8 cellular contexts compared by ENCODE assay signal in the genomic region with DNA sequence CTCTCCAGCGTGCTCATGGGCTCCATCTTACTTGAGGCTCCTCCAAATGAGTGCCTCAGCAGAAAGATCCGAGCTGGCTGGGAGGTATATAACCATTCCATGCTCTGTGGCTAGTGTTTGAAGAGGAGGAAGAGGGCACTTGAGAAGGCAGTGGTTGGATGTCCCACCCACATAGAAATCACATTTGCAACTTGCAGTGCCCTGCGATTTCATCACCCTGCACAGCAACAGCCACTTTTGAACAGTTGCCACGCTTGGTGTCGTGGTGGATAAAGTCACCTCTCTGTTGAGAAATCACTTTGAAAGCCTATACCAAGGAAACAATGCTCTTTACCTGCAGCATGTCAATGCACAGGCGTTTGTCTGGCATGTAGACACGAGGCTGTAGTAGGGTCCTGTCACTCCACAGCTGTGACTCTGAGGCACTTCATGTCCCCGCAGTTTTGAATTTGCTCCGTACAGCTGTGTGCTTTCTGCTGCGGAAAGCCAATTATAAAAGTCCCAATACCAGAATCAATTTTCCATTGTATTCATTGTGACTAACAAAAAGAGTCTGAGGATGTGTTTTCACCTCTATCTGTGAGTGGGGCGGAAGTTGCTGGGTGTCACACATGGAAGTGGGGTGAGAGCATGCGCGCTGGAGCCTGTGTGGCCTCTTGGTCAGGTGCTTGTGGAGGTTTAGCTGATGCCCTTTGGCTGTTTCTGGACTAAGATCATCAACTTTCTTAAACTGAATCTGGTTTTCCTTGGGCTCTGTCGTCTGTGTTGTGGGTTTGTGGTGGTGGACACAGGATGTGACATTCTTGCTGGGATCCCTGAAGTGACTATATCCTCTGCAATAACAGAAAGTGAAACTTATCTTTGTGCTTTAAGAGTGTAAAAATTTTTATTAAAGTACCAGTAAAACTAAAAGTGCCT. TPM values are rescaled to one million over a fixed set of nuclear protein-coding genes. Genes with fewer than 3 reads are reported as not detected.
DNase-seq lines count a peak whose midpoint lies in the region; ATAC-seq and TF ChIP-seq lines count a peak whose summit lies in the region.

No MANE protein-coding gene starts in this region.

- H3K27me3 ChIP-seq in hepatocyte = no peaks in the 10 kb centered on the region

- peak overlapping the region; percentile 60 for H3K4me2 ChIP-seq in hepatocyte

- H3K79me2 ChIP-seq in hepatocyte = peaks cover 46% of the 10 kb centered on the region

- H3K27ac ChIP-seq in hepatocyte = peak overlapping the region; percentile 64

- no peaks in the 10 kb centered on the region for H4K20me1 ChIP-seq in hepatocyte (ENCODE audit: insufficient read depth, poor library complexity, severe bottlenecking)

- TF ChIP-seq CTCF in hepatocyte (IDR thresholded peaks at IDR 0.05; ENCODE audit: poor library complexity) = no peak

- peak; percentile 39 for ATAC-seq in GM18867 (IDR thresholded peaks at IDR 0.05; ENCODE audit: unreplicated experiment)
- ATAC-seq in HG03045 (IDR thresholded peaks at IDR 0.05; ENCODE audit: unreplicated experiment) = peak; percentile 33

- no peak overlapping the region for H3K4me3 ChIP-seq in hepatocyte

- peaks cover 23% of the 10 kb centered on the region for H3K4me1 ChIP-seq in hepatocyte (ENCODE audit: insufficient read depth)

- no peaks in the 10 kb centered on the region for H3K9me3 ChIP-seq in hepatocyte (ENCODE audit: low read depth)

- DNase-seq in RKO (ENCODE audit: low spot score) (peak; percentile 72), hepatocyte (ENCODE audit: low spot score) (no peak), cerebellum (ENCODE audit: low spot score) (no peak), NCI-H1105 treated with DMSO at 0.1 percent for 48 hours (lab: John Stamatoyannopoulos, UW) (no peak)
- peak; percentile 28 to 61 (median 48) for DNase-seq in activated naive CD4-positive, alpha-beta T cell (lab: John Stamatoyannopoulos, UW)
- DNase-seq in stimulated activated CD4-positive, alpha-beta T cell treated with anti-CD3 and anti-CD28 coated beads, Interleukin-1b, Interleukin-23, amount 100 ng/mL, for 4 hours (ENCODE audit: low read depth in 2 of 2) = peak; percentile 67 to 68

- H3K9me2 ChIP-seq in hepatocyte (replicated peaks; ENCODE audit: insufficient read depth) = no peaks in the 10 kb centered on the region

- H2AFZ ChIP-seq in hepatocyte = no peak overlapping the region

- WGBS in hepatocyte (ENCODE audit: low lambda C conversion rate, missing lambda C conversion rate) = 79% methylated on average over 14 of the region's 14 CpGs

- no peaks in the 10 kb centered on the region for H3K36me3 ChIP-seq in hepatocyte (replicated peaks; ENCODE audit: insufficient read depth, low read depth)

RNA-seq across cellular contexts. Expression of a gene that starts 2.8 kb away (rescaled TPM):
- 95.7 and 101 TPM in 2 replicates for total RNA-seq in hepatocyte
- 122 and 135 TPM in 2 replicates for polyA plus RNA-seq in hepatocyte
- 36.5 TPM for total RNA-seq in cerebellum

RNA-seq across cellular contexts. Expression of a gene that starts 35.3 kb away (rescaled TPM):
- not detected in 2 replicates for total RNA-seq in hepatocyte
- polyA plus RNA-seq in hepatocyte = 0.23 and 0.74 TPM in 2 replicates
- total RNA-seq in cerebellum = 0.36 TPM

RNA-seq across cellular contexts. Expression of a gene that starts 41.9 kb away (rescaled TPM):
- total RNA-seq in hepatocyte = 0.40 and 0.56 TPM in 2 replicates
- polyA plus RNA-seq in hepatocyte = 0.28 and 0.73 TPM in 2 replicates
- 4.9 TPM for total RNA-seq in cerebellum

Comparison
In these comparisons a context has a peak if more than half of its experiments do, and no peak if none do; other contexts are left out.
1. DNase-seq: peak in RKO (single experiment), activated naive CD4-positive, alpha-beta T cell (4 of 4) and stimulated activated CD4-positive, alpha-beta T cell treated with anti-CD3 and anti-CD28 coated beads, Interleukin-1b, Interleukin-23, amount 100 ng/mL, for 4 hours (2 of 2); none in hepatocyte (single experiment), cerebellum (single experiment) and NCI-H1105 treated with DMSO at 0.1 percent for 48 hours (single experiment).